In the genomic region with DNA sequence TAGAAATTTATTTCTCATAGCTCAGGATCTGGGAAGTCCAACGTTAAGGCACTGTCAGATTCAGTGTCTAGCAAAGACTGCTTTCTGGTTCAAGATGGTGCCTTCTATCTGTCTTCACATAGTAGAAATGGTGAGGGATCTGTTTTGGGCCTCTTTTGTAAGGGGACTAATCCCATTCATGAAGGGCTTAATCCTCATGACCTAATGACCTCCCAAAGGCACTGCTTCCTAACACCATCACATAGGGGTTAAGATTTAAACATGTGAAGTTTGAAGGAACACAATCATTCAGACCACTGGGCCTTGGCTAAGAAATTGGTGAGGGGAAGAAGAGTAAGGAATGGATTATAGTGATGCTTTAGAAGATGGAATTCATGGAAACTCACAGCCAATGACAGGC, we compare ENCODE assay signal across 2 cellular contexts.
TF ChIP-seq lines count a peak whose summit lies in the region.

No MANE protein-coding gene starts in this region.

TF ChIP-seq in HCT116, 20 proteins besides CTCF, POLR2A, EP300 and RAD21 (continued from another document):
- TF ChIP-seq, protein P1, sequence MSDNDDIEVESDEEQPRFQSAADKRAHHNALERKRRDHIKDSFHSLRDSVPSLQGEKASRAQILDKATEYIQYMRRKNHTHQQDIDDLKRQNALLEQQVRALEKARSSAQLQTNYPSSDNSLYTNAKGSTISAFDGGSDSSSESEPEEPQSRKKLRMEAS (IDR thresholded peaks at IDR 0.05), result no peak
- no peak for TF ChIP-seq TCF7L2 (IDR thresholded peaks at IDR 0.05; ENCODE audit: borderline replicate concordance, extremely low read depth, insufficient read depth, insufficient read length)
- TF ChIP-seq CEBPB (IDR thresholded peaks at IDR 0.05; ENCODE audit: low read depth), result no peak
- no peak for TF ChIP-seq EZH2 (IDR thresholded peaks at IDR 0.05)
- TF ChIP-seq, protein P2, sequence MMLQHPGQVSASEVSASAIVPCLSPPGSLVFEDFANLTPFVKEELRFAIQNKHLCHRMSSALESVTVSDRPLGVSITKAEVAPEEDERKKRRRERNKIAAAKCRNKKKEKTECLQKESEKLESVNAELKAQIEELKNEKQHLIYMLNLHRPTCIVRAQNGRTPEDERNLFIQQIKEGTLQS (IDR thresholded peaks at IDR 0.05), result no peak
- no peak for TF ChIP-seq JUND (IDR thresholded peaks at IDR 0.05)

TF ChIP-seq in SK-N-SH treated with all-trans-retinoic acid at 6 μM for 48 hours, 23 proteins besides CTCF, POLR2A, EP300 and RAD21:
- TF ChIP-seq, protein P3, sequence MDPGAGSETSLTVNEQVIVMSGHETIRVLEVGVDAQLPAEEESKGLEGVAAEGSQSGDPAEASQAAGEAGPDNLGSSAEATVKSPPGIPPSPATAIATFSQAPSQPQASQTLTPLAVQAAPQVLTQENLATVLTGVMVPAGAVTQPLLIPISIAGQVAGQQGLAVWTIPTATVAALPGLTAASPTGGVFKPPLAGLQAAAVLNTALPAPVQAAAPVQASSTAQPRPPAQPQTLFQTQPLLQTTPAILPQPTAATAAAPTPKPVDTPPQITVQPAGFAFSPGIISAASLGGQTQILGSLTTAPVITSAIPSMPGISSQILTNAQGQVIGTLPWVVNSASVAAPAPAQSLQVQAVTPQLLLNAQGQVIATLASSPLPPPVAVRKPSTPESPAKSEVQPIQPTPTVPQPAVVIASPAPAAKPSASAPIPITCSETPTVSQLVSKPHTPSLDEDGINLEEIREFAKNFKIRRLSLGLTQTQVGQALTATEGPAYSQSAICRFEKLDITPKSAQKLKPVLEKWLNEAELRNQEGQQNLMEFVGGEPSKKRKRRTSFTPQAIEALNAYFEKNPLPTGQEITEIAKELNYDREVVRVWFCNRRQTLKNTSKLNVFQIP (CRISPR knock-in tag; IDR thresholded peaks at IDR 0.05; ENCODE audit: borderline replicate concordance, low read depth), result no peak
- TF ChIP-seq CSDC2 (CRISPR knock-in tag; IDR thresholded peaks at IDR 0.05) (no peak), ESRRG (CRISPR knock-in tag; IDR thresholded peaks at IDR 0.05) (no peak), ISL1 (CRISPR knock-in tag; IDR thresholded peaks at IDR 0.05) (no peak), ZFP30 (CRISPR knock-in tag; IDR thresholded peaks at IDR 0.05) (no peak), TOX (CRISPR knock-in tag; IDR thresholded peaks at IDR 0.05; ENCODE audit: borderline replicate concordance) (no peak), ZFP3 (CRISPR knock-in tag; IDR thresholded peaks at IDR 0.05) (no peak), ZNF8 (CRISPR knock-in tag; IDR thresholded peaks at IDR 0.05) (no peak), ZNF565 (CRISPR knock-in tag; conservative IDR thresholded peaks at IDR 0.05; ENCODE audit: low read depth) (no peak), RARB (CRISPR knock-in tag; IDR thresholded peaks at IDR 0.05) (no peak)
- TF ChIP-seq, protein P4, sequence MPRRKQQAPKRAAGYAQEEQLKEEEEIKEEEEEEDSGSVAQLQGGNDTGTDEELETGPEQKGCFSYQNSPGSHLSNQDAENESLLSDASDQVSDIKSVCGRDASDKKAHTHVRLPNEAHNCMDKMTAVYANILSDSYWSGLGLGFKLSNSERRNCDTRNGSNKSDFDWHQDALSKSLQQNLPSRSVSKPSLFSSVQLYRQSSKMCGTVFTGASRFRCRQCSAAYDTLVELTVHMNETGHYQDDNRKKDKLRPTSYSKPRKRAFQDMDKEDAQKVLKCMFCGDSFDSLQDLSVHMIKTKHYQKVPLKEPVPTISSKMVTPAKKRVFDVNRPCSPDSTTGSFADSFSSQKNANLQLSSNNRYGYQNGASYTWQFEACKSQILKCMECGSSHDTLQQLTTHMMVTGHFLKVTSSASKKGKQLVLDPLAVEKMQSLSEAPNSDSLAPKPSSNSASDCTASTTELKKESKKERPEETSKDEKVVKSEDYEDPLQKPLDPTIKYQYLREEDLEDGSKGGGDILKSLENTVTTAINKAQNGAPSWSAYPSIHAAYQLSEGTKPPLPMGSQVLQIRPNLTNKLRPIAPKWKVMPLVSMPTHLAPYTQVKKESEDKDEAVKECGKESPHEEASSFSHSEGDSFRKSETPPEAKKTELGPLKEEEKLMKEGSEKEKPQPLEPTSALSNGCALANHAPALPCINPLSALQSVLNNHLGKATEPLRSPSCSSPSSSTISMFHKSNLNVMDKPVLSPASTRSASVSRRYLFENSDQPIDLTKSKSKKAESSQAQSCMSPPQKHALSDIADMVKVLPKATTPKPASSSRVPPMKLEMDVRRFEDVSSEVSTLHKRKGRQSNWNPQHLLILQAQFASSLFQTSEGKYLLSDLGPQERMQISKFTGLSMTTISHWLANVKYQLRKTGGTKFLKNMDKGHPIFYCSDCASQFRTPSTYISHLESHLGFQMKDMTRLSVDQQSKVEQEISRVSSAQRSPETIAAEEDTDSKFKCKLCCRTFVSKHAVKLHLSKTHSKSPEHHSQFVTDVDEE (CRISPR knock-in tag; IDR thresholded peaks at IDR 0.05), result no peak
- TF ChIP-seq, protein P5, sequence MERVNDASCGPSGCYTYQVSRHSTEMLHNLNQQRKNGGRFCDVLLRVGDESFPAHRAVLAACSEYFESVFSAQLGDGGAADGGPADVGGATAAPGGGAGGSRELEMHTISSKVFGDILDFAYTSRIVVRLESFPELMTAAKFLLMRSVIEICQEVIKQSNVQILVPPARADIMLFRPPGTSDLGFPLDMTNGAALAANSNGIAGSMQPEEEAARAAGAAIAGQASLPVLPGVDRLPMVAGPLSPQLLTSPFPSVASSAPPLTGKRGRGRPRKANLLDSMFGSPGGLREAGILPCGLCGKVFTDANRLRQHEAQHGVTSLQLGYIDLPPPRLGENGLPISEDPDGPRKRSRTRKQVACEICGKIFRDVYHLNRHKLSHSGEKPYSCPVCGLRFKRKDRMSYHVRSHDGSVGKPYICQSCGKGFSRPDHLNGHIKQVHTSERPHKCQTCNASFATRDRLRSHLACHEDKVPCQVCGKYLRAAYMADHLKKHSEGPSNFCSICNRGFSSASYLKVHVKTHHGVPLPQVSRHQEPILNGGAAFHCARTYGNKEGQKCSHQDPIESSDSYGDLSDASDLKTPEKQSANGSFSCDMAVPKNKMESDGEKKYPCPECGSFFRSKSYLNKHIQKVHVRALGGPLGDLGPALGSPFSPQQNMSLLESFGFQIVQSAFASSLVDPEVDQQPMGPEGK (CRISPR knock-in tag; IDR thresholded peaks at IDR 0.05; ENCODE audit: borderline replicate concordance), result no peak
- TF ChIP-seq, protein P6, sequence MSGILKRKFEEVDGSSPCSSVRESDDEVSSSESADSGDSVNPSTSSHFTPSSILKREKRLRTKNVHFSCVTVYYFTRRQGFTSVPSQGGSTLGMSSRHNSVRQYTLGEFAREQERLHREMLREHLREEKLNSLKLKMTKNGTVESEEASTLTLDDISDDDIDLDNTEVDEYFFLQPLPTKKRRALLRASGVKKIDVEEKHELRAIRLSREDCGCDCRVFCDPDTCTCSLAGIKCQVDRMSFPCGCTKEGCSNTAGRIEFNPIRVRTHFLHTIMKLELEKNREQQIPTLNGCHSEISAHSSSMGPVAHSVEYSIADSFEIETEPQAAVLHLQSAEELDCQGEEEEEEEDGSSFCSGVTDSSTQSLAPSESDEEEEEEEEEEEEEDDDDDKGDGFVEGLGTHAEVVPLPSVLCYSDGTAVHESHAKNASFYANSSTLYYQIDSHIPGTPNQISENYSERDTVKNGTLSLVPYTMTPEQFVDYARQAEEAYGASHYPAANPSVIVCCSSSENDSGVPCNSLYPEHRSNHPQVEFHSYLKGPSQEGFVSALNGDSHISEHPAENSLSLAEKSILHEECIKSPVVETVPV (CRISPR knock-in tag; IDR thresholded peaks at IDR 0.05), result no peak
- TF ChIP-seq, protein P7, sequence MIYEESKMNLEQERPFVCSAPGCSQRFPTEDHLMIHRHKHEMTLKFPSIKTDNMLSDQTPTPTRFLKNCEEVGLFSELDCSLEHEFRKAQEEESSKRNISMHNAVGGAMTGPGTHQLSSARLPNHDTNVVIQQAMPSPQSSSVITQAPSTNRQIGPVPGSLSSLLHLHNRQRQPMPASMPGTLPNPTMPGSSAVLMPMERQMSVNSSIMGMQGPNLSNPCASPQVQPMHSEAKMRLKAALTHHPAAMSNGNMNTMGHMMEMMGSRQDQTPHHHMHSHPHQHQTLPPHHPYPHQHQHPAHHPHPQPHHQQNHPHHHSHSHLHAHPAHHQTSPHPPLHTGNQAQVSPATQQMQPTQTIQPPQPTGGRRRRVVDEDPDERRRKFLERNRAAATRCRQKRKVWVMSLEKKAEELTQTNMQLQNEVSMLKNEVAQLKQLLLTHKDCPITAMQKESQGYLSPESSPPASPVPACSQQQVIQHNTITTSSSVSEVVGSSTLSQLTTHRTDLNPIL (CRISPR knock-in tag; IDR thresholded peaks at IDR 0.05; ENCODE audit: low read depth), result no peak
